In genomic region chr5:150057052-150057451, GRCh38 we compare ENCODE assay signal across 1 cellular context.
TF ChIP-seq lines count a peak whose summit lies in the region.

No MANE protein-coding gene starts in this region.

TF ChIP-seq in HepG2, 621 proteins besides CTCF, POLR2A, EP300 and RAD21:
- TF ChIP-seq ZBTB25 (CRISPR knock-in tag; IDR thresholded peaks at IDR 0.05), result no peak
- TF ChIP-seq SALL2 (CRISPR knock-in tag; IDR thresholded peaks at IDR 0.05), result no peak
- no peak for TF ChIP-seq ZBTB26 (CRISPR knock-in tag; IDR thresholded peaks at IDR 0.05; ENCODE audit: borderline replicate concordance)
- no peak for TF ChIP-seq ZNF562 (CRISPR knock-in tag; IDR thresholded peaks at IDR 0.05; ENCODE audit: borderline replicate concordance)
- TF ChIP-seq KMT2B (CRISPR knock-in tag; IDR thresholded peaks at IDR 0.05), result no peak
- no peak for TF ChIP-seq ONECUT2 (CRISPR knock-in tag; IDR thresholded peaks at IDR 0.05)
